ENCODE assay signal across 12 cellular contexts in the genomic region with DNA sequence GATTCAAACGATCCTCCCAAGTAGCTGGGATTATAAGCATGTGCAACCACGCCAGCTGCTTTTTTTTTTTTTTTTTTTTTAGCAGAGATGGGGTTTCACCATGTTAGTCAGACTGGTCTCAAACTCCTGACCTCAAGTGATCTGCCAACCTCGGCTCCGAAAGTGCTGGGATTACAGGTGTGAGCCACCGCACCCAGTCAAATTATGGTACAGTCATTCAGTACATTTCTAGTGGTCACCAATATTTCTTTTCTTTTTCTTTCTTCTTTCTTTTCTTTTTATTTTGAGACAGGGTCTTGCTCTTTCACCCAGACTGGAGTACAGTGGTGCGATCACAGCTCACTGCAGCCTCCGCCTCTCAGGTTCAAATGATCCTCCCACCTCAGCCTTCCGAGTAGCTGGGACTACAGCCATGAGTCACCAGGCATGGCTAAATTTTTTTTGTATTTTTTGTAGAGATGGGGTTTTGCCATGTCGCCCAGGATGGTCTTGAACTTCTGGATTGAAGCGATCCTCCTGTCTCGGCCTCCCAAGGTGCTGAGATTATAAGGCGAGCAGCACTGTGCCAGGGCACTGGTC. TPM values are rescaled to one million over a fixed set of nuclear protein-coding genes. Genes with fewer than 3 reads are reported as not detected.
DNase-seq lines count a peak whose midpoint lies in the region; ATAC-seq lines count a peak whose summit lies in the region.
"Had no signal": no experiment of that assay in that cellular context is flagged by ENCODE, and none has a peak within 500 bp of the region (broad histone marks: within the 10 kb centered on the region; RNA-seq: fewer than 3 reads in every experiment).

No MANE protein-coding gene starts in this region.

- DNase-seq in foreskin melanocyte (no peak), SK-N-DZ (ENCODE audit: low spot score) (no peak), SW480 (ENCODE audit: low spot score) (no peak)
- no peak for DNase-seq in T-helper 2 cell treated with Interferon-gamma antibody and Interleukin-4, amounts not matched to agents 5 μg/mL and 100 μg/mL, for 36 hours (ENCODE audit: low spot score)
- DNase-seq: GDM1; naive thymus-derived CD8-positive, alpha-beta T cell; NCI-H774; small intestine had no signal

- peaks cover 8% of the 10 kb centered on the region for H3K4me1 Mint-ChIP-seq in T-helper 2 cell treated with Interferon-gamma antibody and Interleukin-4, amounts not matched to agents 5 μg/mL and 100 μg/mL, for 36 hours (ENCODE audit: low read depth)

- H3K36me3 Mint-ChIP-seq in T-helper 2 cell treated with Interferon-gamma antibody and Interleukin-4, amounts not matched to agents 5 μg/mL and 100 μg/mL, for 36 hours (ENCODE audit: low read depth), result no peaks in the 10 kb centered on the region
- H3K36me3 Mint-ChIP-seq: naive thymus-derived CD8-positive, alpha-beta T cell had no signal

- H3K4me3 Mint-ChIP-seq in T-helper 2 cell treated with Interferon-gamma antibody and Interleukin-4, amounts not matched to agents 5 μg/mL and 100 μg/mL, for 36 hours, result no peak overlapping the region
- H3K4me3 Mint-ChIP-seq: naive thymus-derived CD8-positive, alpha-beta T cell had no signal

- H3K27me3 Mint-ChIP-seq in T-helper 2 cell treated with Interferon-gamma antibody and Interleukin-4, amounts not matched to agents 5 μg/mL and 100 μg/mL, for 36 hours (ENCODE audit: low read depth), result peaks cover 5% of the 10 kb centered on the region
- H3K27me3 Mint-ChIP-seq: naive thymus-derived CD8-positive, alpha-beta T cell had no signal

- no peaks in the 10 kb centered on the region for H3K9me3 Mint-ChIP-seq in T-helper 2 cell treated with Interferon-gamma antibody and Interleukin-4, amounts not matched to agents 5 μg/mL and 100 μg/mL, for 36 hours

- no peak overlapping the region for H3K27ac Mint-ChIP-seq in T-helper 2 cell treated with Interferon-gamma antibody and Interleukin-4, amounts not matched to agents 5 μg/mL and 100 μg/mL, for 36 hours
- H3K27ac Mint-ChIP-seq: naive thymus-derived CD8-positive, alpha-beta T cell had no signal

- ATAC-seq in GM18499 (IDR thresholded peaks at IDR 0.05; ENCODE audit: insufficient read depth, unreplicated experiment), result peak; percentile 91
- ATAC-seq in GM18873 (IDR thresholded peaks at IDR 0.05; ENCODE audit: low FRiP score, unreplicated experiment), result peak; percentile 83
- ATAC-seq in HG02588 (IDR thresholded peaks at IDR 0.05; ENCODE audit: unreplicated experiment), result peak; percentile 91
- ATAC-seq in HG03432 (IDR thresholded peaks at IDR 0.05; ENCODE audit: unreplicated experiment), result peak; percentile 95
- ATAC-seq: naive thymus-derived CD8-positive, alpha-beta T cell had no signal

RNA-seq across cellular contexts. Expression of gene DCP2, which starts 25.4 kb away (rescaled TPM):
- 40.4 and 47.0 TPM in 2 replicates for polyA plus RNA-seq in SK-N-DZ (2014; cell fraction: cytosol; rRNA removed)
- 30.7 and 33.4 TPM in 2 replicates for polyA plus RNA-seq in SK-N-DZ (2014; cell fraction: nucleus; rRNA removed)

RNA-seq across cellular contexts. Expression of gene REEP5, which starts 29.2 kb away (rescaled TPM):
- polyA plus RNA-seq in SK-N-DZ (2014; cell fraction: cytosol; rRNA removed), result 14.9 and 16.0 TPM in 2 replicates
- polyA plus RNA-seq in SK-N-DZ (2014; cell fraction: nucleus; rRNA removed), result 5.5 and 7.8 TPM in 2 replicates
